Comparison of ENCODE assay signal across 8 cellular contexts in the genomic region with DNA sequence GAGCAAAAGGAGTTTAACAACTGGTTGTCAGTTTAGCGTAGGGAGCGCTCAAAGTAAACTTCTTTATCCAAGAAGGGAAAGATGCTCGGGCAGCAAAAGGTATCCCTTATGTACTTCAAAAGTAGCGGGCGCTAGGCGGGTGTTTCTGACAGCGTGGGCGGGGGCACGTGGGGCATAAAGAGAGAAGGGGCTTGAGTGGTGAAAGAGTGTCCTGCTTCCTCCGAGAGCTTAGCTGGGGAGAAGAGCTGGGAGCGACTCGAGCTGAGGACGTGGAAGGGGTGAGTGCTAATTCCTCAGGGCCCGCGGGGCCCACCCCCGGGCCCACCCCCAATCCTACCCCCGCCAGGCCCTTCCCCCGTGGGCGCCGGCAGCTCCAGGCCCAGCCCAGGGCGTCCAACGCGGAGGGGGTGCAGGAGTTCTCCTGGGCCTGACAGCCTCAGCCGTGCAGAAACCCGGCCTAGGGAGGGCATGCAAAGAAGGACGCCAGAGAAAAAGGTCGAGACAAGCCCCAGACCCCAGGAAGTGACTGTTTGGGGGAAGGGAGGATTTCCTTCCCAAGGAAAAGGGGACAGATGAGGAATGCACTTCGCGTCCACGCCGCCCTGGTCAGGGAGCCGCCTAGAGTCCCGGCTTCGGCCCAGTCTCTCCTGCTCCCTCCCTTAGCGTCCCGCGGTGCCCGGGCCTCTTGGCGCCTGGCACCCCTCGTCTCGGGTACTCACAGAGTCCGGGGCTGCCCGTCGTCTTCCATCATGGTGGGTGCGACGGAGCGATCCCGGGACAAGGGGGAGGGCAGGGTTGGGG. TPM values are rescaled to one million over a fixed set of nuclear protein-coding genes. Genes with fewer than 3 reads are reported as not detected.
DNase-seq lines count a peak whose midpoint lies in the region; ATAC-seq, FAIRE-seq and TF ChIP-seq lines count a peak whose summit lies in the region.

No MANE protein-coding gene starts in this region.

- H3K4me3 ChIP-seq in A673 (ENCODE audit: low read depth, low read length, poor library complexity, severe bottlenecking) (peak overlapping the region; percentile 80), bronchial epithelial cell (ENCODE audit: low read depth, low read length) (peak overlapping the region; percentile 89)

- peak; percentile 44 for TF ChIP-seq POLR2A in GM18951 (IDR thresholded peaks at IDR 0.05; ENCODE audit: extremely low read depth, insufficient read depth, insufficient read length)

- H3K9me3 Mint-ChIP-seq in WTC11: peaks cover 8% of the 10 kb centered on the region

- no TSS peak for BruUV-seq in A673 (replicated peaks; lab: Mats Ljungman, UMichigan)

- peaks cover 42% of the 10 kb centered on the region for H3K4me1 ChIP-seq in A673 (ENCODE audit: insufficient read depth, low read length, poor library complexity, severe bottlenecking)

- POLR2A ChIA-PET in A673 (lab: Charles Lee; ENCODE audit: low non-redundant PET) (interaction anchor here (0.7 kb wide), 1 partner anchor 27 kb away, joined by 5 read pairs; no protein-coding TSS in a partner anchor), WTC11 (lab: Charles Lee) (interaction anchor here (0.7 to 0.9 kb wide), 2 partner anchors 59 to 130 kb away, joined by 4 to 8 read pairs; a partner anchor contains a TSS)

- peak; percentile 0; the same call in 1 of the 2 replicates for ATAC-seq in WTC11

- FAIRE-seq in bronchial epithelial cell (lab: Jason Lieb, UNC): no peak

- intact Hi-C loops in A673 (cut with micrococcal nuclease; ENCODE audit: unreplicated experiment): loop anchor here (5.0 to 10.0 kb wide), 3 partner anchors 56 to 391 kb away; a partner anchor contains a TSS

- H3K4me3 Mint-ChIP-seq in WTC11: peak overlapping the region; percentile 90

- in situ Hi-C loops in GM18951 (cut with MboI; ENCODE audit: low sequenced_read_pairs, unreplicated experiment): no loop called here

- DNase-seq in A673 (ENCODE audit: low spot score): peak; percentile 61
- peak; percentile 27 for DNase-seq in HT1080 (ENCODE audit: low read depth)
- DNase-seq in WTC11 (ENCODE audit: low spot score): peak; percentile 19
- DNase-seq in bronchial epithelial cell (ENCODE audit: low read depth): no peak
- peak; percentile 38 for DNase-seq in kidney tubule cell (ENCODE audit: low spot score)
- peak; percentile 74 for DNase-seq in stimulated activated CD4-positive, alpha-beta T cell treated with anti-CD3 and anti-CD28 coated beads, Interleukin-1b, Interleukin-23, amount 100 ng/mL, for 48 hours
- no peak for DNase-seq in NCI-H2081 treated with DMSO at 0.1 percent for 48 hours (lab: John Stamatoyannopoulos, UW)

- H3K36me3 Mint-ChIP-seq in WTC11: peaks cover 32% of the 10 kb centered on the region

- peak overlapping the region; percentile 76 for H3K27ac Mint-ChIP-seq in WTC11

- H3K27me3 Mint-ChIP-seq in WTC11 (ENCODE audit: low read depth): peaks cover 3% of the 10 kb centered on the region; the same call in 1 of the 2 replicates

- H3K9me3 ChIP-seq in A673 (ENCODE audit: low read depth, low read length, poor library complexity, severe bottlenecking): peaks cover 6% of the 10 kb centered on the region

- peaks cover 15% of the 10 kb centered on the region for H3K36me3 ChIP-seq in A673 (ENCODE audit: insufficient read depth, low read length, poor library complexity, severe bottlenecking)
- H3K36me3 ChIP-seq in bronchial epithelial cell (ENCODE audit: control insufficient read depth, insufficient read depth, low read length): no peaks in the 10 kb centered on the region

- CTCF ChIA-PET in A673 (lab: Charles Lee) (interaction anchor here (0.9 kb wide), 1 partner anchor 12 kb away, joined by 3 read pairs; no protein-coding TSS in a partner anchor), WTC11 (lab: Charles Lee) (interaction anchor here (0.9 to 1.4 kb wide), 2 partner anchors 106 to 130 kb away, joined by 3 to 4 read pairs; a partner anchor contains a TSS)

- H3K27ac ChIP-seq in A673 (ENCODE audit: low read depth, low read length, poor library complexity, severe bottlenecking): peak overlapping the region; percentile 98

- no peaks in the 10 kb centered on the region for H3K27me3 ChIP-seq in A673 (replicated peaks; ENCODE audit: insufficient read depth, low read depth, low read length, poor library complexity)
- no peaks in the 10 kb centered on the region for H3K27me3 ChIP-seq in bronchial epithelial cell (ENCODE audit: control insufficient read depth, insufficient read depth, low read length)

- no peak for TF ChIP-seq CTCF in A673 (conservative IDR thresholded peaks at IDR 0.05; ENCODE audit: low read depth, low read length)
- no peak for TF ChIP-seq CTCF in WTC11 (IDR thresholded peaks at IDR 0.05)
- TF ChIP-seq CTCF in bronchial epithelial cell (IDR thresholded peaks at IDR 0.05; ENCODE audit: insufficient read depth, low read length, severe bottlenecking): no peak

- H3K4me1 Mint-ChIP-seq in WTC11: peaks cover 37% of the 10 kb centered on the region

TF ChIP-seq in WTC11, 78 proteins besides CTCF, POLR2A, EP300 and RAD21:
- TF ChIP-seq CREB1 (CRISPR knock-in tag; IDR thresholded peaks at IDR 0.05) (no peak), SOX15 (CRISPR knock-in tag; IDR thresholded peaks at IDR 0.05) (no peak), HMGA2 (CRISPR knock-in tag; IDR thresholded peaks at IDR 0.05) (no peak), FOXP1 (CRISPR knock-in tag; IDR thresholded peaks at IDR 0.05; ENCODE audit: borderline replicate concordance) (0 out of 2 replicates have a peak, but pooled peaks have one; percentile 57)
- TF ChIP-seq, protein P1, sequence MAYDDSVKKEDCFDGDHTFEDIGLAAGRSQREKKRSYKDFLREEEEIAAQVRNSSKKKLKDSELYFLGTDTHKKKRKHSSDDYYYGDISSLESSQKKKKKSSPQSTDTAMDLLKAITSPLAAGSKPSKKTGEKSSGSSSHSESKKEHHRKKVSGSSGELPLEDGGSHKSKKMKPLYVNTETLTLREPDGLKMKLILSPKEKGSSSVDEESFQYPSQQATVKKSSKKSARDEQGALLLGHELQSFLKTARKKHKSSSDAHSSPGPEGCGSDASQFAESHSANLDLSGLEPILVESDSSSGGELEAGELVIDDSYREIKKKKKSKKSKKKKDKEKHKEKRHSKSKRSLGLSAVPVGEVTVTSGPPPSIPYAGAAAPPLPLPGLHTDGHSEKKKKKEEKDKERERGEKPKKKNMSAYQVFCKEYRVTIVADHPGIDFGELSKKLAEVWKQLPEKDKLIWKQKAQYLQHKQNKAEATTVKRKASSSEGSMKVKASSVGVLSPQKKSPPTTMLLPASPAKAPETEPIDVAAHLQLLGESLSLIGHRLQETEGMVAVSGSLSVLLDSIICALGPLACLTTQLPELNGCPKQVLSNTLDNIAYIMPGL (CRISPR knock-in tag; IDR thresholded peaks at IDR 0.05): 0 out of 2 replicates have a peak, but pooled peaks have one; percentile 23
- TF ChIP-seq, protein P2, sequence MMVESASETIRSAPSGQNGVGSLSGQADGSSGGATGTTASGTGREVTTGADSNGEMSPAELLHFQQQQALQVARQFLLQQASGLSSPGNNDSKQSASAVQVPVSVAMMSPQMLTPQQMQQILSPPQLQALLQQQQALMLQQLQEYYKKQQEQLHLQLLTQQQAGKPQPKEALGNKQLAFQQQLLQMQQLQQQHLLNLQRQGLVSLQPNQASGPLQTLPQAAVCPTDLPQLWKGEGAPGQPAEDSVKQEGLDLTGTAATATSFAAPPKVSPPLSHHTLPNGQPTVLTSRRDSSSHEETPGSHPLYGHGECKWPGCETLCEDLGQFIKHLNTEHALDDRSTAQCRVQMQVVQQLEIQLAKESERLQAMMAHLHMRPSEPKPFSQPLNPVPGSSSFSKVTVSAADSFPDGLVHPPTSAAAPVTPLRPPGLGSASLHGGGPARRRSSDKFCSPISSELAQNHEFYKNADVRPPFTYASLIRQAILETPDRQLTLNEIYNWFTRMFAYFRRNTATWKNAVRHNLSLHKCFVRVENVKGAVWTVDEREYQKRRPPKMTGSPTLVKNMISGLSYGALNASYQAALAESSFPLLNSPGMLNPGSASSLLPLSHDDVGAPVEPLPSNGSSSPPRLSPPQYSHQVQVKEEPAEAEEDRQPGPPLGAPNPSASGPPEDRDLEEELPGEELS (CRISPR knock-in tag; IDR thresholded peaks at IDR 0.05): 0 out of 2 replicates have a peak, but pooled peaks have one; percentile 14

RNA-seq across cellular contexts. Expression of a gene that starts 0.8 kb away (rescaled TPM):
- total RNA-seq in A673 (2021) (176 and 199 TPM in 2 replicates), WTC11 (2021) (170 to 178 TPM (median 176 TPM) in 3 replicates), bronchial epithelial cell (20.1 and 28.4 TPM in 2 replicates)
- 39.2 and 65.4 TPM in 2 replicates for total RNA-seq in HT1080 (2014; rRNA removed; shearing (Covaris generic))
- polyA plus RNA-seq in HT1080 (2015; cell fraction: cytosol; rRNA removed): 113 and 128 TPM in 2 replicates
- 332 TPM in 2 replicates for polyA plus RNA-seq in HT1080 (2015; cell fraction: nucleus; rRNA removed)

RNA-seq across cellular contexts. Expression of a gene that starts 53.4 kb away (rescaled TPM):
- total RNA-seq in A673 (2021) (16.6 and 18.4 TPM in 2 replicates), WTC11 (2021) (21.6 to 23.1 TPM (median 22.6 TPM) in 3 replicates), bronchial epithelial cell (23.9 and 35.5 TPM in 2 replicates)
- 55.0 and 67.4 TPM in 2 replicates for total RNA-seq in HT1080 (2014; rRNA removed; shearing (Covaris generic))
- 82.1 and 83.1 TPM in 2 replicates for polyA plus RNA-seq in HT1080 (2015; cell fraction: cytosol; rRNA removed)
- polyA plus RNA-seq in HT1080 (2015; cell fraction: nucleus; rRNA removed): 17.9 and 24.6 TPM in 2 replicates

RNA-seq across cellular contexts. Expression of a gene that starts 55.3 kb away (rescaled TPM):
- total RNA-seq in A673 (2021) (56.5 and 57.6 TPM in 2 replicates), WTC11 (2021) (15.7 to 16.8 TPM (median 15.9 TPM) in 3 replicates), bronchial epithelial cell (6.4 and 7.1 TPM in 2 replicates)
- 30.5 and 46.2 TPM in 2 replicates for total RNA-seq in HT1080 (2014; rRNA removed; shearing (Covaris generic))
- polyA plus RNA-seq in HT1080 (2015; cell fraction: cytosol; rRNA removed): 76.3 and 89.3 TPM in 2 replicates
- 126 and 141 TPM in 2 replicates for polyA plus RNA-seq in HT1080 (2015; cell fraction: nucleus; rRNA removed)

Comparison
In these comparisons a context has a peak if more than half of its experiments do, and no peak if none do; other contexts are left out.
1. DNase-seq: peak in A673 (single experiment), HT1080 (single experiment), WTC11 (single experiment), kidney tubule cell (single experiment) and stimulated activated CD4-positive, alpha-beta T cell treated with anti-CD3 and anti-CD28 coated beads, Interleukin-1b, Interleukin-23, amount 100 ng/mL, for 48 hours (single experiment); none in bronchial epithelial cell (single experiment) and NCI-H2081 treated with DMSO at 0.1 percent for 48 hours (single experiment).